In the genomic region with DNA sequence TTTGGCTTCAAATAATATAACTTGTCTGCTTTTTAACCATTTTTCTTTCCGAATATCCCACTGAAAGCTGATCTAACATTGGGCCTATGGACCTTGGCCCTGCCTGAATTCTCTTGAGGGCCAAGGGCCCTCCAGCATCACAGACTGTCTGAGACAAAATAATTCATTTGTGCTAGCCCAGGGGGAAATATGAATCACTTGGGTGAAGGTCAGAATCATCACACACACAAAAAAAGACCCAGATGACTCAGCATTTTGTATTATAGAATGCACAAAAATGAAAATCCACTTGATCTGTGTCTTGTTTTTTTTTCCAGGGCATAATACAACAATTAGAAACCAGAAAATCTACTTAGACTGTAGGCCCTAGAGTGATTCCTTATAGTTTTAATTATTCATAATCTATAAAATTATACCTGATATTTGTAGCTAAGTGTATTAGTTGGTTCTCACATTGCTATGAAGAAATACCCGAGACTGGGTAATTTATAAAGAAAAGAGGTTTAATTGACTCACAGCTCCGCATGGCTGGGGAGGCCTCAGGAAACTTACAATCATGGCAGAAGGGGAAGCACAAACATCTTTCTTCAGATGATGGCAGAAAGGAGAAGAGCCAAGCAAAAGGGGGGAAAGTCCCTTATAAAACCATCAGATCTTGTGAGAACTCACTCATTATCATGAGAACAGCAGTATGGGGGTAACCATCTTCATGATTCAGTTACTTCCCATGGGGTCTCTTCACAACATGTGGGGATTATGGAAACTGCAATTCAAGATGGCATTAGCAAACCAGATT, we compare ENCODE assay signal across 1 cellular context.
TF ChIP-seq lines count a peak whose summit lies in the region.

No MANE protein-coding gene starts in this region.

TF ChIP-seq in A549, 52 proteins besides CTCF, POLR2A, EP300 and RAD21 (continued from another document):
- TF ChIP-seq MAZ (IDR thresholded peaks at IDR 0.05; ENCODE audit: borderline replicate concordance, low read depth, low read length) (no peak), HOXA7 (CRISPR knock-in tag; IDR thresholded peaks at IDR 0.05) (no peak), FOXS1 (CRISPR knock-in tag; IDR thresholded peaks at IDR 0.05) (no peak), USF2 (IDR thresholded peaks at IDR 0.05) (no peak), POLR2AphosphoS2 (conservative IDR thresholded peaks at IDR 0.05; ENCODE audit: low read length) (no peak), EHF (CRISPR knock-in tag; IDR thresholded peaks at IDR 0.05) (no peak), ELK1 (IDR thresholded peaks at IDR 0.05; ENCODE audit: low read depth, low read length) (no peak), CBX2 (IDR thresholded peaks at IDR 0.05; ENCODE audit: borderline replicate concordance, low read depth) (no peak), NFE2L2 (conservative IDR thresholded peaks at IDR 0.05; ENCODE audit: low read length) (peak; percentile 96), EHMT2 (IDR thresholded peaks at IDR 0.05; ENCODE audit: low read depth) (no peak), MYC (IDR thresholded peaks at IDR 0.05; ENCODE audit: borderline replicate concordance, low read length) (no peak), NPAS2 (CRISPR knock-in tag; IDR thresholded peaks at IDR 0.05; ENCODE audit: borderline replicate concordance) (no peak), FOSL2 (IDR thresholded peaks at IDR 0.05) (peak; percentile 48), FOSL2 (CRISPR knock-in tag; IDR thresholded peaks at IDR 0.05) (peak; percentile 78), NR3C1 (IDR thresholded peaks at IDR 0.05) (no peak), BHLHE40 (IDR thresholded peaks at IDR 0.05; ENCODE audit: low read depth, low read length) (no peak), HDAC2 (IDR thresholded peaks at IDR 0.05) (no peak), HEYL (CRISPR knock-in tag; IDR thresholded peaks at IDR 0.05) (no peak), GATA3 (IDR thresholded peaks at IDR 0.05; ENCODE audit: borderline replicate concordance) (peak; percentile 40; the same call in 1 of the 2 replicates), ZFP36 (IDR thresholded peaks at IDR 0.05; ENCODE audit: borderline replicate concordance, partially characterized antibody) (no peak), HOXB13 (CRISPR knock-in tag; IDR thresholded peaks at IDR 0.05; ENCODE audit: low read depth) (no peak)
- TF ChIP-seq, protein P1, sequence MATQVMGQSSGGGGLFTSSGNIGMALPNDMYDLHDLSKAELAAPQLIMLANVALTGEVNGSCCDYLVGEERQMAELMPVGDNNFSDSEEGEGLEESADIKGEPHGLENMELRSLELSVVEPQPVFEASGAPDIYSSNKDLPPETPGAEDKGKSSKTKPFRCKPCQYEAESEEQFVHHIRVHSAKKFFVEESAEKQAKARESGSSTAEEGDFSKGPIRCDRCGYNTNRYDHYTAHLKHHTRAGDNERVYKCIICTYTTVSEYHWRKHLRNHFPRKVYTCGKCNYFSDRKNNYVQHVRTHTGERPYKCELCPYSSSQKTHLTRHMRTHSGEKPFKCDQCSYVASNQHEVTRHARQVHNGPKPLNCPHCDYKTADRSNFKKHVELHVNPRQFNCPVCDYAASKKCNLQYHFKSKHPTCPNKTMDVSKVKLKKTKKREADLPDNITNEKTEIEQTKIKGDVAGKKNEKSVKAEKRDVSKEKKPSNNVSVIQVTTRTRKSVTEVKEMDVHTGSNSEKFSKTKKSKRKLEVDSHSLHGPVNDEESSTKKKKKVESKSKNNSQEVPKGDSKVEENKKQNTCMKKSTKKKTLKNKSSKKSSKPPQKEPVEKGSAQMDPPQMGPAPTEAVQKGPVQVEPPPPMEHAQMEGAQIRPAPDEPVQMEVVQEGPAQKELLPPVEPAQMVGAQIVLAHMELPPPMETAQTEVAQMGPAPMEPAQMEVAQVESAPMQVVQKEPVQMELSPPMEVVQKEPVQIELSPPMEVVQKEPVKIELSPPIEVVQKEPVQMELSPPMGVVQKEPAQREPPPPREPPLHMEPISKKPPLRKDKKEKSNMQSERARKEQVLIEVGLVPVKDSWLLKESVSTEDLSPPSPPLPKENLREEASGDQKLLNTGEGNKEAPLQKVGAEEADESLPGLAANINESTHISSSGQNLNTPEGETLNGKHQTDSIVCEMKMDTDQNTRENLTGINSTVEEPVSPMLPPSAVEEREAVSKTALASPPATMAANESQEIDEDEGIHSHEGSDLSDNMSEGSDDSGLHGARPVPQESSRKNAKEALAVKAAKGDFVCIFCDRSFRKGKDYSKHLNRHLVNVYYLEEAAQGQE (IDR thresholded peaks at IDR 0.05) = no peak
- TF ChIP-seq, protein P2, sequence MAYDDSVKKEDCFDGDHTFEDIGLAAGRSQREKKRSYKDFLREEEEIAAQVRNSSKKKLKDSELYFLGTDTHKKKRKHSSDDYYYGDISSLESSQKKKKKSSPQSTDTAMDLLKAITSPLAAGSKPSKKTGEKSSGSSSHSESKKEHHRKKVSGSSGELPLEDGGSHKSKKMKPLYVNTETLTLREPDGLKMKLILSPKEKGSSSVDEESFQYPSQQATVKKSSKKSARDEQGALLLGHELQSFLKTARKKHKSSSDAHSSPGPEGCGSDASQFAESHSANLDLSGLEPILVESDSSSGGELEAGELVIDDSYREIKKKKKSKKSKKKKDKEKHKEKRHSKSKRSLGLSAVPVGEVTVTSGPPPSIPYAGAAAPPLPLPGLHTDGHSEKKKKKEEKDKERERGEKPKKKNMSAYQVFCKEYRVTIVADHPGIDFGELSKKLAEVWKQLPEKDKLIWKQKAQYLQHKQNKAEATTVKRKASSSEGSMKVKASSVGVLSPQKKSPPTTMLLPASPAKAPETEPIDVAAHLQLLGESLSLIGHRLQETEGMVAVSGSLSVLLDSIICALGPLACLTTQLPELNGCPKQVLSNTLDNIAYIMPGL (CRISPR knock-in tag; IDR thresholded peaks at IDR 0.05; ENCODE audit: borderline replicate concordance) = no peak
- TF ChIP-seq, protein P3, sequence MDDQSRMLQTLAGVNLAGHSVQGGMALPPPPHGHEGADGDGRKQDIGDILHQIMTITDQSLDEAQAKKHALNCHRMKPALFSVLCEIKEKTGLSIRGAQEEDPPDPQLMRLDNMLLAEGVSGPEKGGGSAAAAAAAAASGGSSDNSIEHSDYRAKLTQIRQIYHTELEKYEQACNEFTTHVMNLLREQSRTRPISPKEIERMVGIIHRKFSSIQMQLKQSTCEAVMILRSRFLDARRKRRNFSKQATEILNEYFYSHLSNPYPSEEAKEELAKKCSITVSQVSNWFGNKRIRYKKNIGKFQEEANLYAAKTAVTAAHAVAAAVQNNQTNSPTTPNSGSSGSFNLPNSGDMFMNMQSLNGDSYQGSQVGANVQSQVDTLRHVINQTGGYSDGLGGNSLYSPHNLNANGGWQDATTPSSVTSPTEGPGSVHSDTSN (IDR thresholded peaks at IDR 0.05) = no peak
TF ChIP-seq in A549: peak in this region for 7.
